ENCODE assay signal across 8 cellular contexts in the genomic region with DNA sequence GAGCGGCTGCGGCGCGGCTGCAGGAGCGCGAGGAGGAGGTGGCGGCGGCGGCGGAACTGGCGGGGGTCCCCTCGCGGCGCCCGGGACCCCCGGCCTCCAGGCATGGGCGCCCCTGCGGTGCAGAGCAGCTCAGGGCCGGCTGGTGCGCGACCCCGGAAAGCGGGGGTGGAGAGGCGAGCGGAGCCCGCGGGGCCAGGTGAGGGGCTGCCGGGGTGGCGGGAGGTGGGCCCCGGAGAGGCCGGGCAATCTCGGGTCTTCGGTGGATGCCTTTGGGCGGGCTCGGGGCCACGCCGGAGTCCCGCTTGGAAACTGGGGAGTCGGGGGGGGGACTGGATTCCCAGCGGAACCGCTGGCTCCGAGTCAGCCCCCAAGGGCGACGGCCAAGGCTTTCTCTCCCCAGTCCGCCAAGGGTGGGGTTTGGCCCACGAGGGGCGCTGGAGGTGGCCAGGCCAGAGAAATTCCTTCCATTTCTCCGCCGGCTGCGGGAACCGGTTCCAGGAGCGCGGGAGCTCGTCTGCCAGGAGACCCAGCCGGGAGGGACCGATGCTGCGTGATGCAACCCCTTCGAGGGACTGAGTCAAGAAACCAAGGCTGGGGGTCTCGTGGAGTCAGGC. TPM values are rescaled to one million over a fixed set of nuclear protein-coding genes. Genes with fewer than 3 reads are reported as not detected.
A peak's percentile ranks its signal among the peaks of the same experiment; 100 is the strongest.
DNase-seq lines count a peak whose midpoint lies in the region; ATAC-seq and TF ChIP-seq lines count a peak whose summit lies in the region.

No MANE protein-coding gene starts in this region.

- peak overlapping the region; percentile 75 for H3K4me3 Mint-ChIP-seq in activated CD4-positive, alpha-beta T cell treated with anti-CD3 and anti-CD28 coated beads for 36 hours

- peak overlapping the region; percentile 90 for H3K9ac ChIP-seq in SK-N-MC (ENCODE audit: insufficient read length)
- peak overlapping the region; percentile 97 for H3K9ac ChIP-seq in fibroblast of lung (ENCODE audit: insufficient read depth, low read length)

- peak overlapping the region; percentile 78 for H3K4me2 ChIP-seq in fibroblast of lung (ENCODE audit: extremely low read depth, insufficient read depth, low read length)

- no peaks in the 10 kb centered on the region for H3K27me3 Mint-ChIP-seq in activated CD4-positive, alpha-beta T cell treated with anti-CD3 and anti-CD28 coated beads for 36 hours

- peak overlapping the region; percentile 22; the same call in 1 of the 2 replicates for H3K27ac ChIP-seq in SK-N-MC
- peak overlapping the region; percentile 85 for H3K27ac ChIP-seq in fibroblast of lung (ENCODE audit: insufficient read depth, low read length)

- H3K36me3 ChIP-seq in SK-N-MC (ENCODE audit: insufficient read depth, low read length) (no peaks in the 10 kb centered on the region; the same call in 1 of the 2 replicates), fibroblast of lung (ENCODE audit: control insufficient read depth, insufficient read depth, low read length) (no peaks in the 10 kb centered on the region)

- peaks cover 77% of the 10 kb centered on the region for H3K4me1 Mint-ChIP-seq in activated CD4-positive, alpha-beta T cell treated with anti-CD3 and anti-CD28 coated beads for 36 hours

- no peaks in the 10 kb centered on the region for H4K20me1 ChIP-seq in fibroblast of lung (ENCODE audit: control insufficient read depth, extremely low read depth, insufficient read depth, low read length)

- no peak for TF ChIP-seq CTCF in fibroblast of lung (conservative IDR thresholded peaks at IDR 0.05 in 1 of 2, IDR thresholded peaks at IDR 0.05 in 1 of 2; ENCODE audit: low read depth in 1 of 2, low read length in 2 of 2)
- no peak for TF ChIP-seq CTCF in omental fat pad (IDR thresholded peaks at IDR 0.05)
- no peak for TF ChIP-seq CTCF in GM10248 (IDR thresholded peaks at IDR 0.05; ENCODE audit: control extremely low read depth, extremely low read depth, low read depth, missing control alignments)

- H3K4me3 ChIP-seq in SK-N-MC (peak overlapping the region; percentile 93), fibroblast of lung (replicated peaks in 1 of 4; ENCODE audit: control extremely low read depth in 1 of 4, insufficient read depth in 1 of 4, low read depth in 3 of 4, low read length in 4 of 4) (peak overlapping the region; percentile 43 to 66 (median 58))

- ATAC-seq in activated CD4-positive, alpha-beta T cell treated with anti-CD3 and anti-CD28 coated beads for 36 hours, result no peak
- ATAC-seq in omental fat pad (ENCODE audit: low FRiP score) (peak; percentile 7), HG02981 (IDR thresholded peaks at IDR 0.05; ENCODE audit: unreplicated experiment) (no peak), GM18907 (IDR thresholded peaks at IDR 0.05; ENCODE audit: unreplicated experiment) (no peak)

- no peak overlapping the region for H2AFZ ChIP-seq in fibroblast of lung (ENCODE audit: low read length)

- H3K4me1 ChIP-seq in fibroblast of lung (ENCODE audit: control insufficient read depth, extremely low read depth, insufficient read depth, low read length), result peaks cover 9% of the 10 kb centered on the region

- H3K9me3 Mint-ChIP-seq in activated CD4-positive, alpha-beta T cell treated with anti-CD3 and anti-CD28 coated beads for 36 hours (ENCODE audit: low read depth), result no peaks in the 10 kb centered on the region

- CTCF ChIA-PET in activated CD4-positive, alpha-beta T cell treated with anti-CD3 and anti-CD28 coated beads for 36 hours (lab: Charles Lee), result interaction anchor here (0.7 to 11.0 kb wide), 4 partner anchors 13 to 85 kb away, joined by 3 to 124 read pairs (median 4); no protein-coding TSS in a partner anchor
- CTCF ChIA-PET in GM10248 (lab: Yijun Ruan, JAX), result interaction anchor here (1.5 to 33.0 kb wide), 3 partner anchors 14 to 83 kb away, joined by 6 to 1220 read pairs (median 172); partner anchors contain the start of genes ATG101, NR4A1 and SMIM41

- peaks cover 4% of the 10 kb centered on the region for H3K36me3 Mint-ChIP-seq in activated CD4-positive, alpha-beta T cell treated with anti-CD3 and anti-CD28 coated beads for 36 hours (ENCODE audit: low read depth)

- H3K27me3 ChIP-seq in fibroblast of lung (ENCODE audit: control insufficient read depth, insufficient read depth, low read length), result no peaks in the 10 kb centered on the region

- H3K79me2 ChIP-seq in fibroblast of lung (ENCODE audit: control insufficient read depth, insufficient read depth, low read length), result no peaks in the 10 kb centered on the region

- peak overlapping the region; percentile 49 for H3K27ac Mint-ChIP-seq in activated CD4-positive, alpha-beta T cell treated with anti-CD3 and anti-CD28 coated beads for 36 hours

- intact Hi-C loops in activated CD4-positive, alpha-beta T cell treated with anti-CD3 and anti-CD28 coated beads for 36 hours (cut with DNase I, micrococcal nuclease), result loop anchor here in 1 of 2 experiments (1.0 to 10.0 kb wide), 4 partner anchors 12 to 967 kb away; partner anchors contain the start of genes ATG101, EIF4B and NR4A1

- peak; percentile 24 for DNase-seq in activated CD4-positive, alpha-beta T cell treated with anti-CD3 and anti-CD28 coated beads for 36 hours
- no peak for DNase-seq in activated CD4-positive, alpha-beta T cell treated with anti-CD3 and anti-CD28 coated beads for 48 hours
- no peak for DNase-seq in SK-N-MC (ENCODE audit: low read depth, low spot score)
- peak; percentile 39 to 60 for DNase-seq in fibroblast of lung (ENCODE audit: low read depth in 2 of 2)
- no peak for DNase-seq in omental fat pad (ENCODE audit: low spot score)
- DNase-seq in GM10248 (ENCODE audit: extremely low spot score), result no peak

- H3K9me3 ChIP-seq in SK-N-MC (ENCODE audit: low read depth, low read length) (no peaks in the 10 kb centered on the region), fibroblast of lung (ENCODE audit: control insufficient read depth, insufficient read depth, low read depth, low read length) (no peaks in the 10 kb centered on the region)

- POLR2A ChIA-PET in activated CD4-positive, alpha-beta T cell treated with anti-CD3 and anti-CD28 coated beads for 36 hours (lab: Charles Lee), result interaction anchor here (1.6 kb wide), 1 partner anchor 12 kb away, joined by 4 read pairs; no protein-coding TSS in a partner anchor
- POLR2A ChIA-PET in GM10248 (lab: Yijun Ruan, JAX), result no interaction called here

RNA-seq across cellular contexts. Expression of gene NR4A1, which starts 13.9 kb away (rescaled TPM):
- total RNA-seq in activated CD4-positive, alpha-beta T cell treated with anti-CD3 and anti-CD28 coated beads for 36 hours, result 10 to 100 TPM; 69.4 to 72.8 TPM
- total RNA-seq in fibroblast of lung (2.1 and 3.8 TPM in 2 replicates), omental fat pad (1,000 to 10,000 TPM in 1 of 4 donors, 100 to 1,000 TPM in 2, 10 to 100 TPM in 1; 74.9 to 1,106 (median 350) TPM)
- 4.1 and 15.9 TPM in 2 replicates for polyA plus RNA-seq in fibroblast of lung
- 7.9 and 23.3 TPM in 2 replicates for polyA plus RNA-seq in fibroblast of lung (2012)
- polyA minus RNA-seq in fibroblast of lung (ENCODE audit: low replicate concordance), result 16.6 and 62.1 TPM in 2 replicates

RNA-seq across cellular contexts. Expression of gene TAMALIN, which starts 30.6 kb away (rescaled TPM):
- total RNA-seq in activated CD4-positive, alpha-beta T cell treated with anti-CD3 and anti-CD28 coated beads for 36 hours, result 10 to 100 TPM in 1 of 2 experiments, 1 to 10 TPM in 1; 6.4 to 11.5 TPM
- total RNA-seq in fibroblast of lung (11.3 and 12.1 TPM in 2 replicates), omental fat pad (10 to 100 TPM; 19.0 to 67.9 (median 29.5) TPM)
- 4.9 and 5.3 TPM in 2 replicates for polyA plus RNA-seq in fibroblast of lung
- 6.0 and 6.7 TPM in 2 replicates for polyA plus RNA-seq in fibroblast of lung (2012)
- polyA minus RNA-seq in fibroblast of lung (ENCODE audit: low replicate concordance), result 7.3 and 10.0 TPM in 2 replicates

RNA-seq across cellular contexts. Expression of gene ATG101, which starts 32.4 kb away (rescaled TPM):
- total RNA-seq in activated CD4-positive, alpha-beta T cell treated with anti-CD3 and anti-CD28 coated beads for 36 hours, result 10 to 100 TPM; 24.0 to 30.7 TPM
- total RNA-seq in fibroblast of lung (90.3 and 103 TPM in 2 replicates), omental fat pad (10 to 100 TPM; 33.6 to 65.5 (median 52.6) TPM)
- polyA plus RNA-seq in fibroblast of lung, result 82.2 and 82.9 TPM in 2 replicates
- polyA plus RNA-seq in fibroblast of lung (2012), result 78.1 and 79.9 TPM in 2 replicates
- polyA minus RNA-seq in fibroblast of lung (ENCODE audit: low replicate concordance), result 109 and 186 TPM in 2 replicates

RNA-seq across cellular contexts. Expression of gene SMIM41, which starts 42.1 kb away (rescaled TPM):
- total RNA-seq in activated CD4-positive, alpha-beta T cell treated with anti-CD3 and anti-CD28 coated beads for 36 hours, result not detected
- total RNA-seq in fibroblast of lung, result 2.0 and 2.1 TPM in 2 replicates
- polyA plus RNA-seq in fibroblast of lung, result 1.9 and 4.8 TPM in 2 replicates
- 1.5 and 2.8 TPM in 2 replicates for polyA plus RNA-seq in fibroblast of lung (2012)
- polyA minus RNA-seq in fibroblast of lung (ENCODE audit: low replicate concordance), result not detected in 2 replicates
- 1 to 10 TPM in 3 of 4 donors, not detected in 1; 1.1 to 1.9 (median 1.1) TPM for total RNA-seq in omental fat pad

Comparison
In these comparisons a context has a peak if more than half of its experiments do, and no peak if none do; other contexts are left out.
1. DNase-seq: peak in activated CD4-positive, alpha-beta T cell treated with anti-CD3 and anti-CD28 coated beads for 36 hours (single experiment) and fibroblast of lung (2 of 2); none in activated CD4-positive, alpha-beta T cell treated with anti-CD3 and anti-CD28 coated beads for 48 hours (single experiment), SK-N-MC (single experiment), omental fat pad (single experiment) and GM10248 (single experiment).
2. RNA of gene NR4A1, which starts 13.9 kb away (total RNA-seq): 74.9 to 1,106 TPM in omental fat pad and 69.4 to 72.8 TPM in activated CD4-positive, alpha-beta T cell treated with anti-CD3 and anti-CD28 coated beads for 36 hours; 2.1 to 3.8 TPM in fibroblast of lung; every median in the first group is over 10 times any median in the second.